In genomic region chr11:124294697-124295096, GRCh38 we compare ENCODE assay signal across 39 cellular contexts. TPM values are rescaled to one million over a fixed set of nuclear protein-coding genes. Genes with fewer than 3 reads are reported as not detected.
"Had no signal": no experiment of that assay in that cellular context is flagged by ENCODE, and none has a peak within 500 bp of the region (broad histone marks: within the 10 kb centered on the region; RNA-seq: fewer than 3 reads in every experiment).

No MANE protein-coding gene starts in this region.

- H3K36me3 ChIP-seq: cardiac muscle cell, colonic mucosa, esophagus squamous epithelium, left lung, lower lobe of right lung, neural progenitor cell, right atrium auricular region, upper lobe of left lung had no signal

- DNase-seq: activated CD4-positive, alpha-beta T cell treated with anti-CD3 and anti-CD28 coated beads for 1 hour; activated CD4-positive, alpha-beta T cell treated with anti-CD3 and anti-CD28 coated beads, Interleukin-2, amount 50 U/mL, for 1 hour; activated CD8-positive, alpha-beta T cell treated with anti-CD3 and anti-CD28 coated beads, Interleukin-2, amount 10 ng/mL, durations not matched to agents 7 days and 5 days; activated naive CD4-positive, alpha-beta T cell; activated T-cell treated with anti-CD3 and anti-CD28 coated beads for 4 hours; activated T-cell treated with anti-CD3 and anti-CD28 coated beads, Interleukin-2, amount 50 U/mL, for 72 hours; anterior cingulate cortex; body of pancreas; cerebellar nuclear complex; colonic mucosa; effector CD8-positive, alpha-beta T cell; esophagus squamous epithelium; foreskin melanocyte; left lung; lower lobe of right lung; mesendoderm; natural killer cell; stimulated activated CD4-positive, alpha-beta T cell treated with anti-CD3 and anti-CD28 coated beads, Interleukin-1b, Interleukin-23, amount 100 ng/mL, for 48 hours; stimulated activated CD4-positive, alpha-beta T cell treated with anti-CD3 and anti-CD28 coated beads, Interleukin-4, amount 100 ng/mL, for 4 hours; stimulated activated CD8-positive, alpha-beta memory T cell treated with anti-CD3 and anti-CD28 coated beads, Interleukin-4, amount 100 ng/mL, for 48 hours; stimulated activated naive CD8-positive, alpha-beta T cell treated with anti-CD3 and anti-CD28 coated beads, Interleukin-15, amount 100 ng/mL, for 72 hours; substantia nigra; upper lobe of left lung had no signal

- H2AFZ ChIP-seq: neural progenitor cell had no signal

- H3K27ac ChIP-seq: body of pancreas, cardiac muscle cell, colonic mucosa, epithelial cell of prostate, esophagus squamous epithelium, left lung, lower lobe of right lung, neural progenitor cell, right atrium auricular region, upper lobe of left lung had no signal

- H3K9ac ChIP-seq: neural progenitor cell had no signal

- ATAC-seq: activated CD8-positive, alpha-beta T cell treated with anti-CD3 and anti-CD28 coated beads, Interleukin-2, amount 10 ng/mL, durations not matched to agents 7 days and 5 days; activated naive CD4-positive, alpha-beta T cell treated with anti-CD3 and anti-CD28 coated beads, Interleukin-2, amount 50 U/mL, for 72 hours; activated T-cell treated with anti-CD3 and anti-CD28 coated beads, Interleukin-2, amount 50 U/mL, for 72 hours; body of pancreas; left lung; natural killer cell; stimulated activated memory B cell treated with anti-CD40 and anti-IgM and Interleukin-4, amounts not matched to agents 10 μg/mL and 1 μg/mL and 100 μg/mL, for 72 hours; stimulated activated naive CD8-positive, alpha-beta T cell treated with anti-CD3 and anti-CD28 coated beads, Interleukin-15, amount 100 ng/mL, for 72 hours; WTC11 had no signal

- H3K4me3 ChIP-seq: body of pancreas, cardiac muscle cell, colonic mucosa, esophagus squamous epithelium, left lung, lower lobe of right lung, neural progenitor cell, right atrium auricular region, smooth muscle cell, upper lobe of left lung had no signal

- H3K4me1 ChIP-seq: body of pancreas, colonic mucosa, esophagus squamous epithelium, left lung, lower lobe of right lung, neural progenitor cell, right atrium auricular region, upper lobe of left lung had no signal

- FAIRE-seq: endometrium, islet of Langerhans had no signal

- H3K9me3 ChIP-seq: body of pancreas, colonic mucosa, esophagus squamous epithelium, left lung, lower lobe of right lung, upper lobe of left lung had no signal

- H3K27me3 ChIP-seq: body of pancreas, cardiac muscle cell, colonic mucosa, esophagus squamous epithelium, left lung, neural progenitor cell, right atrium auricular region, upper lobe of left lung had no signal

- H3K4me2 ChIP-seq: neural progenitor cell, smooth muscle cell had no signal

RNA-seq across cellular contexts. Expression of gene OR8D1, which starts 19.1 kb away (rescaled TPM):
- total RNA-seq: activated CD8-positive, alpha-beta T cell treated with anti-CD3 and anti-CD28 coated beads, Interleukin-2, amount 10 ng/mL, durations not matched to agents 7 days and 5 days; activated naive CD4-positive, alpha-beta T cell treated with anti-CD3 and anti-CD28 coated beads, Interleukin-2, amount 50 U/mL, for 72 hours; activated T-cell treated with anti-CD3 and anti-CD28 coated beads, Interleukin-2, amount 50 U/mL, for 72 hours; body of pancreas; cardiac muscle cell; colonic mucosa; dermis microvascular lymphatic vessel endothelial cell; esophagus squamous epithelium; glomerular endothelial cell; left lung; lower lobe of right lung; natural killer cell; omental fat pad; pulmonary artery endothelial cell; right atrium auricular region; smooth muscle cell; upper lobe of left lung; WTC11 had no signal
- polyA plus RNA-seq: cardiac muscle cell, smooth muscle cell, thymus had no signal

RNA-seq across cellular contexts. Expression of gene OR8D2, which starts 25.3 kb away (rescaled TPM):
- total RNA-seq: activated CD8-positive, alpha-beta T cell treated with anti-CD3 and anti-CD28 coated beads, Interleukin-2, amount 10 ng/mL, durations not matched to agents 7 days and 5 days; activated naive CD4-positive, alpha-beta T cell treated with anti-CD3 and anti-CD28 coated beads, Interleukin-2, amount 50 U/mL, for 72 hours; activated T-cell treated with anti-CD3 and anti-CD28 coated beads, Interleukin-2, amount 50 U/mL, for 72 hours; body of pancreas; cardiac muscle cell; colonic mucosa; dermis microvascular lymphatic vessel endothelial cell; esophagus squamous epithelium; glomerular endothelial cell; left lung; lower lobe of right lung; mononuclear cell; natural killer cell; omental fat pad; pulmonary artery endothelial cell; right atrium auricular region; smooth muscle cell; upper lobe of left lung; WTC11 had no signal
- polyA plus RNA-seq: cardiac muscle cell, smooth muscle cell, thymus had no signal

RNA-seq across cellular contexts. Expression of gene OR8G5, which starts 38.5 kb away (rescaled TPM):
- total RNA-seq: activated CD8-positive, alpha-beta T cell treated with anti-CD3 and anti-CD28 coated beads, Interleukin-2, amount 10 ng/mL, durations not matched to agents 7 days and 5 days; activated naive CD4-positive, alpha-beta T cell treated with anti-CD3 and anti-CD28 coated beads, Interleukin-2, amount 50 U/mL, for 72 hours; activated T-cell treated with anti-CD3 and anti-CD28 coated beads, Interleukin-2, amount 50 U/mL, for 72 hours; body of pancreas; cardiac muscle cell; colonic mucosa; dermis microvascular lymphatic vessel endothelial cell; esophagus squamous epithelium; glomerular endothelial cell; left lung; mononuclear cell; natural killer cell; omental fat pad; pulmonary artery endothelial cell; right atrium auricular region; smooth muscle cell; WTC11 had no signal
- polyA plus RNA-seq: cardiac muscle cell, smooth muscle cell had no signal

RNA-seq across cellular contexts. Expression of gene OR8G1, which starts 53.8 kb away (rescaled TPM):
- total RNA-seq: activated CD8-positive, alpha-beta T cell treated with anti-CD3 and anti-CD28 coated beads, Interleukin-2, amount 10 ng/mL, durations not matched to agents 7 days and 5 days; activated naive CD4-positive, alpha-beta T cell treated with anti-CD3 and anti-CD28 coated beads, Interleukin-2, amount 50 U/mL, for 72 hours; activated T-cell treated with anti-CD3 and anti-CD28 coated beads, Interleukin-2, amount 50 U/mL, for 72 hours; body of pancreas; cardiac muscle cell; colonic mucosa; esophagus squamous epithelium; glomerular endothelial cell; left lung; lower lobe of right lung; natural killer cell; omental fat pad; pulmonary artery endothelial cell; right atrium auricular region; smooth muscle cell; upper lobe of left lung; WTC11 had no signal
- polyA plus RNA-seq: cardiac muscle cell, smooth muscle cell, thymus had no signal
